2 cellular contexts compared by ENCODE assay signal in the genomic region with DNA sequence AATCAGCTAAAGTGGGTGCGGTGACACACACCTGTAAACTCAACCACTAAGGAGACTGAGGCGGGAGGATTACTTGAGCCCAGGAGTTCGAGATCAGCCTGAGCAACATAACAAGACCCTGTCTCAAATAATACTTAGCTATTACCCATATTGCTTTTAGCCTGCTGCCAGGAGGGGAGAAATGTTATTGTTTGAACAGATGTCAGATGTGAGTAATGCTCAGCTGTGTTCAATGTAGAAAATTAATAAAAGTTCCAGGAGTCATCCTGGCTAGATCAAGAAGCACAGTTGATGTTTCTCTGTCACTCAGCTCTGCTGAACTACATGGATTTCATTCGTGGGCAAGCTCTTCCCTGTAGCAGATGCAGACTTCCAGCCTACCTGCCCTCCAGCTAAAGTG.
TF ChIP-seq lines count a peak whose summit lies in the region.

No MANE protein-coding gene starts in this region.

TF ChIP-seq in IMR-90, 13 proteins besides CTCF, POLR2A, EP300 and RAD21:
- TF ChIP-seq CHD1 (IDR thresholded peaks at IDR 0.05; ENCODE audit: low read depth, low read length) (no peak), MAZ (IDR thresholded peaks at IDR 0.05; ENCODE audit: borderline replicate concordance, low read depth, low read length) (no peak), FOS (IDR thresholded peaks at IDR 0.05; ENCODE audit: low read depth, low read length) (no peak), NFE2L2 (IDR thresholded peaks at IDR 0.05; ENCODE audit: low read depth, low read length) (no peak), SMC3 (IDR thresholded peaks at IDR 0.05; ENCODE audit: low read depth, low read length) (no peak), RCOR1 (IDR thresholded peaks at IDR 0.05; ENCODE audit: insufficient replicate concordance, low read length) (no peak), RFX5 (IDR thresholded peaks at IDR 0.05; ENCODE audit: low read depth, low read length) (no peak), MAFK (IDR thresholded peaks at IDR 0.05; ENCODE audit: low read depth, low read length) (no peak), MXI1 (IDR thresholded peaks at IDR 0.05; ENCODE audit: borderline replicate concordance, low read depth, low read length) (no peak)
- TF ChIP-seq, protein P1, sequence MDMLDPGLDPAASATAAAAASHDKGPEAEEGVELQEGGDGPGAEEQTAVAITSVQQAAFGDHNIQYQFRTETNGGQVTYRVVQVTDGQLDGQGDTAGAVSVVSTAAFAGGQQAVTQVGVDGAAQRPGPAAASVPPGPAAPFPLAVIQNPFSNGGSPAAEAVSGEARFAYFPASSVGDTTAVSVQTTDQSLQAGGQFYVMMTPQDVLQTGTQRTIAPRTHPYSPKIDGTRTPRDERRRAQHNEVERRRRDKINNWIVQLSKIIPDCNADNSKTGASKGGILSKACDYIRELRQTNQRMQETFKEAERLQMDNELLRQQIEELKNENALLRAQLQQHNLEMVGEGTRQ (IDR thresholded peaks at IDR 0.05; ENCODE audit: low read depth, low read length), result no peak
- TF ChIP-seq, protein P2, sequence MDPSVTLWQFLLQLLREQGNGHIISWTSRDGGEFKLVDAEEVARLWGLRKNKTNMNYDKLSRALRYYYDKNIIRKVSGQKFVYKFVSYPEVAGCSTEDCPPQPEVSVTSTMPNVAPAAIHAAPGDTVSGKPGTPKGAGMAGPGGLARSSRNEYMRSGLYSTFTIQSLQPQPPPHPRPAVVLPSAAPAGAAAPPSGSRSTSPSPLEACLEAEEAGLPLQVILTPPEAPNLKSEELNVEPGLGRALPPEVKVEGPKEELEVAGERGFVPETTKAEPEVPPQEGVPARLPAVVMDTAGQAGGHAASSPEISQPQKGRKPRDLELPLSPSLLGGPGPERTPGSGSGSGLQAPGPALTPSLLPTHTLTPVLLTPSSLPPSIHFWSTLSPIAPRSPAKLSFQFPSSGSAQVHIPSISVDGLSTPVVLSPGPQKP (IDR thresholded peaks at IDR 0.05; ENCODE audit: borderline replicate concordance, low read depth, low read length), result no peak

TF ChIP-seq in endothelial cell of umbilical vein, 7 proteins besides CTCF, POLR2A, EP300 and RAD21:
- no peak for TF ChIP-seq POLR2AphosphoS5 (IDR thresholded peaks at IDR 0.05; ENCODE audit: insufficient read depth, low read depth, low read length)
- TF ChIP-seq, protein P3, sequence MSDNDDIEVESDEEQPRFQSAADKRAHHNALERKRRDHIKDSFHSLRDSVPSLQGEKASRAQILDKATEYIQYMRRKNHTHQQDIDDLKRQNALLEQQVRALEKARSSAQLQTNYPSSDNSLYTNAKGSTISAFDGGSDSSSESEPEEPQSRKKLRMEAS (IDR thresholded peaks at IDR 0.05; ENCODE audit: insufficient read depth, insufficient read length), result no peak
- no peak for TF ChIP-seq MYC (IDR thresholded peaks at IDR 0.05; ENCODE audit: low read depth, low read length)
- no peak for TF ChIP-seq FOS (IDR thresholded peaks at IDR 0.05; ENCODE audit: borderline replicate concordance, insufficient read depth, low read length)
- no peak for TF ChIP-seq EZH2 (IDR thresholded peaks at IDR 0.05; ENCODE audit: borderline replicate concordance, low read depth, low read length, severe bottlenecking)
- TF ChIP-seq JUN (IDR thresholded peaks at IDR 0.05; ENCODE audit: borderline replicate concordance, insufficient read depth, insufficient read length, low read depth), result no peak
- no peak for TF ChIP-seq GATA2 (IDR thresholded peaks at IDR 0.05; ENCODE audit: insufficient read depth, insufficient read length, low read depth, low read length)
